ENCODE assay signal across 8 cellular contexts in the genomic region with DNA sequence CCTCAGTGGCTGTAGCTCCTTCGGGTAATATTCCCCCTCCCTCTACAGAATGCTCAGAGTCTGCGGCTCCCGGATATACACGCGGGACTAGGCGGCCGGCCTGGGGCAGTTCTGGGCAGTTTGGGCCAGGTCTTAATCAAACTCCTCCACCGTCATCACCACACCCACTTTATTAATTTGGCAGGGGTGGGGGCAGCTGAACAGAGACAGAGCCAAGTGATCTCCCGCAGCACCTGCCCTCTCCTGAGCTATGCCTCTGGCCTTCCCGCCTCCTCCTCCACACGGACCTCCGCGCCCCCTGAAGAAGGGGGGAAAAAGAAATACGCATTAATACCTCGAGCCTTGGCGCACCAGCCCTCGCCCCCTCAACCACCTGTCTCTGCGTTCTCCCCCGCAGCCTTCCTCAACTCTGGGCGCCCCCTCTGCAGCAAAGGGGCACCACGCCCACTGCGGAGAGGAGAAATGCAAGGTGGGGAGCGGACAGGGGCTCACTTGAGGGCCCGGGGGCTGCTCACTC. TPM values are rescaled to one million over a fixed set of nuclear protein-coding genes. Genes with fewer than 3 reads are reported as not detected.
DNase-seq lines count a peak whose midpoint lies in the region; ATAC-seq and TF ChIP-seq lines count a peak whose summit lies in the region.

No MANE protein-coding gene starts in this region.

- H3K27me3 ChIP-seq in upper lobe of right lung: no peaks in the 10 kb centered on the region

- H3K9me3 ChIP-seq in mucosa of descending colon (no peaks in the 10 kb centered on the region), upper lobe of right lung (no peaks in the 10 kb centered on the region)

- H3K27ac Mint-ChIP-seq in HFFc6: peak overlapping the region; percentile 85
- peak overlapping the region; percentile 92 for H3K27ac Mint-ChIP-seq in T-helper 2 cell treated with Interferon-gamma antibody and Interleukin-4, amounts not matched to agents 5 μg/mL and 100 μg/mL, for 36 hours
- no peak overlapping the region for H3K27ac Mint-ChIP-seq in endothelial cell (ENCODE audit: unreplicated experiment)

- DNase-seq in G401 (ENCODE audit: low spot score) (peak; percentile 43), HFFc6 (peak; percentile 69), endothelial cell (ENCODE audit: low spot score) (no peak), mucosa of descending colon (peak; percentile 70 to 83 (median 70)), upper lobe of right lung (peak; percentile 86)
- DNase-seq in T-helper 2 cell treated with Interferon-gamma antibody and Interleukin-4, amounts not matched to agents 5 μg/mL and 100 μg/mL, for 36 hours (ENCODE audit: low spot score): no peak

- H3K4me1 ChIP-seq in mucosa of descending colon (ENCODE audit: low read depth): peaks cover 41% of the 10 kb centered on the region
- H3K4me1 ChIP-seq in upper lobe of right lung: peaks cover 70% of the 10 kb centered on the region

- in situ Hi-C loops in G401 (cut with HindIII; ENCODE audit: low sequenced_read_pairs): no loop called here

- H3K9me3 Mint-ChIP-seq in HFFc6 (no peaks in the 10 kb centered on the region), endothelial cell (ENCODE audit: unreplicated experiment) (no peaks in the 10 kb centered on the region)
- no peaks in the 10 kb centered on the region for H3K9me3 Mint-ChIP-seq in T-helper 2 cell treated with Interferon-gamma antibody and Interleukin-4, amounts not matched to agents 5 μg/mL and 100 μg/mL, for 36 hours

- ATAC-seq in mucosa of descending colon (peak; percentile 43), upper lobe of right lung (peak; percentile 58), HG03342 (IDR thresholded peaks at IDR 0.05; ENCODE audit: unreplicated experiment) (no peak), GM18858 (IDR thresholded peaks at IDR 0.05; ENCODE audit: unreplicated experiment) (no peak)

- TF ChIP-seq CTCF in HFFc6 (IDR thresholded peaks at IDR 0.05) (no peak), endothelial cell (IDR thresholded peaks at IDR 0.05; ENCODE audit: unreplicated experiment) (no peak), mucosa of descending colon (IDR thresholded peaks at IDR 0.05) (no peak), upper lobe of right lung (IDR thresholded peaks at IDR 0.05) (no peak)

- H3K4me1 Mint-ChIP-seq in HFFc6 (ENCODE audit: low read depth): peaks cover 54% of the 10 kb centered on the region
- H3K4me1 Mint-ChIP-seq in T-helper 2 cell treated with Interferon-gamma antibody and Interleukin-4, amounts not matched to agents 5 μg/mL and 100 μg/mL, for 36 hours (ENCODE audit: low read depth): peaks cover 75% of the 10 kb centered on the region
- H3K4me1 Mint-ChIP-seq in endothelial cell (ENCODE audit: unreplicated experiment): peaks cover 61% of the 10 kb centered on the region

- peaks cover 32% of the 10 kb centered on the region for H3K36me3 Mint-ChIP-seq in HFFc6 (ENCODE audit: low read depth)
- H3K36me3 Mint-ChIP-seq in T-helper 2 cell treated with Interferon-gamma antibody and Interleukin-4, amounts not matched to agents 5 μg/mL and 100 μg/mL, for 36 hours (ENCODE audit: low read depth): peaks cover 47% of the 10 kb centered on the region
- H3K36me3 Mint-ChIP-seq in endothelial cell (ENCODE audit: low read depth, unreplicated experiment): peaks cover 20% of the 10 kb centered on the region

- H3K4me3 ChIP-seq in mucosa of descending colon: peak overlapping the region; percentile 82
- peak overlapping the region; percentile 86 for H3K4me3 ChIP-seq in upper lobe of right lung

- H3K36me3 ChIP-seq in mucosa of descending colon (ENCODE audit: low read depth) (no peaks in the 10 kb centered on the region), upper lobe of right lung (peaks cover 14% of the 10 kb centered on the region)

- peak overlapping the region; percentile 91 for H3K4me3 Mint-ChIP-seq in HFFc6
- peak overlapping the region; percentile 93 for H3K4me3 Mint-ChIP-seq in T-helper 2 cell treated with Interferon-gamma antibody and Interleukin-4, amounts not matched to agents 5 μg/mL and 100 μg/mL, for 36 hours
- peak overlapping the region; percentile 91 for H3K4me3 Mint-ChIP-seq in endothelial cell (ENCODE audit: unreplicated experiment)

- intact Hi-C loops in mucosa of descending colon (cut with DNase I, micrococcal nuclease): loop anchor here in 1 of 2 donors (2.0 kb wide), 1 partner anchor 40 kb away; no protein-coding TSS in a partner anchor
- intact Hi-C loops in upper lobe of right lung (cut with DNase I): loop anchor here (5.0 kb wide), 1 partner anchor 36 kb away; no protein-coding TSS in a partner anchor

- H3K27me3 Mint-ChIP-seq in HFFc6 (ENCODE audit: insufficient read depth): peaks cover 13% of the 10 kb centered on the region
- H3K27me3 Mint-ChIP-seq in T-helper 2 cell treated with Interferon-gamma antibody and Interleukin-4, amounts not matched to agents 5 μg/mL and 100 μg/mL, for 36 hours (ENCODE audit: low read depth): no peaks in the 10 kb centered on the region
- peaks cover 22% of the 10 kb centered on the region for H3K27me3 Mint-ChIP-seq in endothelial cell (ENCODE audit: unreplicated experiment)

- H3K27ac ChIP-seq in upper lobe of right lung: peak overlapping the region; percentile 96

RNA-seq across cellular contexts. Expression of gene CD34, which starts 42.6 kb away (rescaled TPM):
- total RNA-seq in G401 (2014; rRNA removed; shearing (Covaris generic)): not detected in 2 replicates
- total RNA-seq in HFFc6 (2021; fragmentation: NEBNext Ultra II Directional; extraction: Animal tissue kit (Norgen Biotek cat#: 25700)): under 1 TPM; 0.31 to 0.60 (median 0.52) TPM
- total RNA-seq in endothelial cell (ENCODE audit: unreplicated experiment) (277 TPM), mucosa of descending colon (10 to 100 TPM in 1 of 3 donors, 1 to 10 TPM in 2; 7.7 to 26.9 (median 9.7) TPM), upper lobe of right lung (50.7 TPM)

Comparison
In these comparisons a context has a peak if more than half of its experiments do, and no peak if none do; other contexts are left out.
1. DNase-seq: peak in G401 (single experiment), HFFc6 (single experiment), mucosa of descending colon (3 of 3) and upper lobe of right lung (single experiment); none in T-helper 2 cell treated with Interferon-gamma antibody and Interleukin-4, amounts not matched to agents 5 μg/mL and 100 μg/mL, for 36 hours (single experiment) and endothelial cell (single experiment).
2. ATAC-seq: peak in mucosa of descending colon (single experiment) and upper lobe of right lung (single experiment); none in HG03342 (single experiment) and GM18858 (single experiment).
3. Peak in every context shown above with its lines, with median percentiles within 50 percentile points of each other: H3K4me3 Mint-ChIP-seq.